Comparison of ENCODE assay signal across 12 cellular contexts in genomic region chr3:66722675-66723074, GRCh38.
DNase-seq lines count a peak whose midpoint lies in the region; ATAC-seq and TF ChIP-seq lines count a peak whose summit lies in the region.
"Had no signal": no experiment of that assay in that cellular context is flagged by ENCODE, and none has a peak within 500 bp of the region (broad histone marks: within the 10 kb centered on the region; RNA-seq: fewer than 3 reads in every experiment).

No MANE protein-coding gene starts in this region.

- peaks cover 12% of the 10 kb centered on the region; the same call in 1 of the 2 replicates for H3K9me1 ChIP-seq in IMR-90 (ENCODE audit: insufficient read depth, low read length)

- H4K5ac ChIP-seq in IMR-90 (ENCODE audit: low read depth, low read length): peak overlapping the region; percentile 15; the same call in 1 of the 2 replicates

- H4K20me1 ChIP-seq in IMR-90 (ENCODE audit: insufficient read depth, low read length) (no peaks in the 10 kb centered on the region), Karpas-422 (ENCODE audit: insufficient read depth, low read depth, low read length) (no peaks in the 10 kb centered on the region)
- H4K20me1 ChIP-seq: BLaER1 had no signal

- no peak overlapping the region for H3K4me3 Mint-ChIP-seq in mesothelial cell of epicardium

- H3K9me2 ChIP-seq in Karpas-422 (replicated peaks; ENCODE audit: insufficient read depth, low read length): no peaks in the 10 kb centered on the region; the same call in 1 of the 2 replicates

- CTCF ChIA-PET in IMR-90 (lab: Yijun Ruan, JAX): interaction anchor here (0.6 kb wide), 1 partner anchor 14 kb away, joined by 3 read pairs; no protein-coding TSS in a partner anchor

- no peak for TF ChIP-seq POLR2A in IMR-90 (IDR thresholded peaks at IDR 0.05; ENCODE audit: low read depth, low read length)

- no peaks in the 10 kb centered on the region for H3K9me3 ChIP-seq in IMR-90 (ENCODE audit: control insufficient read depth, insufficient read depth, low read length)
- H3K9me3 ChIP-seq in mesenchymal stem cell (ENCODE audit: control insufficient read depth, low read length): no peaks in the 10 kb centered on the region
- H3K9me3 ChIP-seq in Karpas-422 (ENCODE audit: low read length): no peaks in the 10 kb centered on the region
- H3K9me3 ChIP-seq: BLaER1 had no signal

- peak overlapping the region; percentile 0 for H2AK9ac ChIP-seq in IMR-90 (replicated peaks; ENCODE audit: low read depth, low read length, poor library complexity)

- TF ChIP-seq RAD21 in IMR-90 (IDR thresholded peaks at IDR 0.05; ENCODE audit: low read length): no peak

- H3K36me3 ChIP-seq in IMR-90 (ENCODE audit: control insufficient read depth, insufficient read depth, low read length) (no peaks in the 10 kb centered on the region), mesenchymal stem cell (ENCODE audit: control insufficient read depth in 1 of 2, insufficient read depth in 2 of 2, low read depth in 1 of 2, low read length in 2 of 2) (no peaks in the 10 kb centered on the region), Karpas-422 (ENCODE audit: insufficient read depth, low read length) (no peaks in the 10 kb centered on the region)
- H3K36me3 ChIP-seq: BLaER1 had no signal

- POLR2A ChIA-PET in IMR-90 (lab: Charles Lee; ENCODE audit: unreplicated experiment): no interaction called here

- H3K27ac Mint-ChIP-seq in mesothelial cell of epicardium: no peak overlapping the region

- TF ChIP-seq CTCF in IMR-90 (conservative IDR thresholded peaks at IDR 0.05; ENCODE audit: low read depth, low read length) (no peak), mesothelial cell of epicardium (IDR thresholded peaks at IDR 0.05; ENCODE audit: unreplicated experiment) (no peak)

- H3K9me3 Mint-ChIP-seq in mesothelial cell of epicardium: no peaks in the 10 kb centered on the region

- intact Hi-C loops in IMR-90 (cut with micrococcal nuclease): no loop called here

- H2BK5ac ChIP-seq in IMR-90 (ENCODE audit: low read depth, low read length, poor library complexity, severe bottlenecking) (peak overlapping the region; percentile 88), mesenchymal stem cell (ENCODE audit: low read depth, low read length, poor library complexity, severe bottlenecking) (no peak overlapping the region)

- in situ Hi-C loops in ACHN (cut with HindIII; ENCODE audit: low pct_ligation_motif_present, low pct_unique_long_range_greater_than_20kb, low sequenced_read_pairs) (no loop called here), IMR-90 (cut with MboI; ENCODE audit: low sequenced_read_pairs) (no loop called here)

- no peak overlapping the region for H3K14ac ChIP-seq in IMR-90 (replicated peaks; ENCODE audit: low read depth, low read length)
- no peak overlapping the region for H3K14ac ChIP-seq in mesenchymal stem cell (ENCODE audit: low read length in 2 of 2)

- H3K79me1 ChIP-seq in IMR-90 (ENCODE audit: low read depth in 1 of 2, low read length in 2 of 2) (no peaks in the 10 kb centered on the region), mesenchymal stem cell (replicated peaks; ENCODE audit: low read length, poor library complexity, severe bottlenecking) (no peaks in the 10 kb centered on the region)

- H3K4me1 Mint-ChIP-seq in mesothelial cell of epicardium: no peaks in the 10 kb centered on the region

- DNase-seq in ACHN: peak; percentile 8
- peak; percentile 95 for DNase-seq in IMR-90
- peak; percentile 78 for DNase-seq in dermis blood vessel endothelial cell
- DNase-seq in mesenchymal stem cell: peak; percentile 86
- DNase-seq in mesothelial cell of epicardium (ENCODE audit: low spot score in 2 of 2, unreplicated experiment in 2 of 2): no peak
- DNase-seq in Karpas-422: no peak
- DNase-seq in medulla oblongata (ENCODE audit: extremely low spot score): no peak
- DNase-seq in NCI-H1048 (lab: John Stamatoyannopoulos, UW): no peak
- DNase-seq: activated T-cell treated with anti-CD3 and anti-CD28 coated beads, Interleukin-2, amount 50 U/mL, for 48 hours; effector CD8-positive, alpha-beta T cell; stimulated activated naive CD4-positive, alpha-beta T cell treated with Interleukin-2 at 50 U/mL for 16 hours had no signal

- dilution Hi-C loops in IMR-90 (cut with HindIII; ENCODE audit: low sequenced_read_pairs, unreplicated experiment): no loop called here

- no peak overlapping the region; the same call in 1 of the 2 replicates for H3K23ac ChIP-seq in IMR-90 (ENCODE audit: low read depth, low read length)
- no peak overlapping the region for H3K23ac ChIP-seq in mesenchymal stem cell (ENCODE audit: low read length in 2 of 2)

- H2BK20ac ChIP-seq in IMR-90 (ENCODE audit: low read depth, low read length): peak overlapping the region; percentile 58; the same call in 1 of the 2 replicates

- H3K27ac ChIP-seq in IMR-90 (ENCODE audit: insufficient read depth, low read length) (no peak overlapping the region), mesenchymal stem cell (ENCODE audit: low read length, poor library complexity, severe bottlenecking) (no peak overlapping the region), Karpas-422 (ENCODE audit: low read length) (no peak overlapping the region)
- H3K27ac ChIP-seq: BLaER1 had no signal

- no peaks in the 10 kb centered on the region for H3K36me3 Mint-ChIP-seq in mesothelial cell of epicardium

- peak overlapping the region; percentile 1; the same call in 1 of the 2 replicates for H4K91ac ChIP-seq in IMR-90 (ENCODE audit: insufficient read depth, low read depth, low read length)
- H4K91ac ChIP-seq in mesenchymal stem cell (ENCODE audit: low read length): no peak overlapping the region

- H2BK15ac ChIP-seq in IMR-90 (ENCODE audit: low read depth, low read length) (peak overlapping the region; percentile 26; the same call in 1 of the 3 replicates), mesenchymal stem cell (ENCODE audit: low read depth, poor library complexity, severe bottlenecking) (no peak overlapping the region)

- H3K4me1 ChIP-seq in IMR-90 (ENCODE audit: control insufficient read depth, insufficient read depth, low read length) (peaks cover 9% of the 10 kb centered on the region), mesenchymal stem cell (ENCODE audit: control insufficient read depth, insufficient read depth, low read depth, low read length) (peaks cover 2% of the 10 kb centered on the region), Karpas-422 (ENCODE audit: low read length) (no peaks in the 10 kb centered on the region)

- BruUV-seq in IMR-90 (replicated peaks; lab: Mats Ljungman, UMichigan): no TSS peak

- H4K8ac ChIP-seq in IMR-90 (ENCODE audit: low read depth in 2 of 2, low read length in 2 of 2): peak overlapping the region in 1 of 2 experiments; percentile 38; a peak in 2 of 4 replicates
- no peak overlapping the region for H4K8ac ChIP-seq in mesenchymal stem cell (ENCODE audit: low read length)

- no peaks in the 10 kb centered on the region for H3K27me3 ChIP-seq in IMR-90 (ENCODE audit: control insufficient read depth, insufficient read depth, low read length)
- H3K27me3 ChIP-seq in mesenchymal stem cell (ENCODE audit: control insufficient read depth in 1 of 2, insufficient read depth in 1 of 2, low read length in 2 of 2): no peaks in the 10 kb centered on the region
- H3K27me3 ChIP-seq in Karpas-422 (ENCODE audit: low read length): no peaks in the 10 kb centered on the region
- H3K27me3 ChIP-seq: BLaER1 had no signal

- no peak overlapping the region for H3K9ac ChIP-seq in IMR-90 (ENCODE audit: low read depth, low read length)
- H3K9ac ChIP-seq in mesenchymal stem cell (ENCODE audit: low read length): no peak overlapping the region
- H3K9ac ChIP-seq in Karpas-422 (ENCODE audit: low read length): no peak overlapping the region
- H3K9ac ChIP-seq: BLaER1 had no signal

- no peak overlapping the region for H2BK12ac ChIP-seq in mesenchymal stem cell (ENCODE audit: low read length in 2 of 2)

- H3K18ac ChIP-seq in IMR-90 (ENCODE audit: low read depth, low read length) (peak overlapping the region; percentile 61; the same call in 1 of the 2 replicates), mesenchymal stem cell (ENCODE audit: low read depth in 1 of 2, low read length in 2 of 2) (no peak overlapping the region)

- ATAC-seq in IMR-90 (ENCODE audit: low read depth): peak; percentile 93

- H3K4me3 ChIP-seq in IMR-90 (ENCODE audit: insufficient read depth, low read depth, low read length): no peak overlapping the region
- H3K4me3 ChIP-seq in mesenchymal stem cell (ENCODE audit: insufficient read depth in 1 of 2, low read depth in 1 of 2, low read length in 2 of 2): no peak overlapping the region
- no peak overlapping the region for H3K4me3 ChIP-seq in Karpas-422 (ENCODE audit: low read length)
- H3K4me3 ChIP-seq: BLaER1 had no signal

- WGBS in IMR-90 (ENCODE audit: extremely low coverage in 2 of 2, insufficient read length in 1 of 2), 2 experiments: no CpG with 5 or more reads among the region's 2 CpGs
- WGBS in mesenchymal stem cell: 2% methylated on average over 2 of the region's 2 CpGs

- peak overlapping the region; percentile 21; the same call in 1 of the 2 replicates for H3K4me2 ChIP-seq in IMR-90 (ENCODE audit: low read depth, low read length)
- H3K4me2 ChIP-seq in mesenchymal stem cell (ENCODE audit: low read length, poor library complexity, severe bottlenecking): no peak overlapping the region
- H3K4me2 ChIP-seq in Karpas-422 (ENCODE audit: low read depth, low read length, poor library complexity, severe bottlenecking): no peak overlapping the region
- H3K4me2 ChIP-seq: BLaER1 had no signal

- H3K4ac ChIP-seq in IMR-90 (ENCODE audit: low read depth, low read length) (peak overlapping the region; percentile 32; the same call in 1 of the 2 replicates), mesenchymal stem cell (ENCODE audit: low read depth in 1 of 2, low read length in 2 of 2) (no peak overlapping the region)

- no peaks in the 10 kb centered on the region for H3K27me3 Mint-ChIP-seq in mesothelial cell of epicardium (ENCODE audit: low read depth)

- no peak overlapping the region for H2AFZ ChIP-seq in IMR-90 (replicated peaks; ENCODE audit: low read length, poor library complexity)
- no peak overlapping the region for H2AFZ ChIP-seq in mesenchymal stem cell (ENCODE audit: low read depth, low read length)
- no peak overlapping the region for H2AFZ ChIP-seq in Karpas-422 (ENCODE audit: low read length)

- peak overlapping the region; percentile 29 for H2AK5ac ChIP-seq in IMR-90 (ENCODE audit: low read depth, low read length)
- no peak overlapping the region for H2AK5ac ChIP-seq in mesenchymal stem cell (ENCODE audit: low read length, severe bottlenecking)

- no peak overlapping the region for H3K56ac ChIP-seq in IMR-90 (ENCODE audit: extremely low read depth, insufficient read depth, low read length)

- H2BK120ac ChIP-seq in IMR-90 (ENCODE audit: low read depth, low read length) (peak overlapping the region; percentile 67; the same call in 1 of the 2 replicates), mesenchymal stem cell (ENCODE audit: low read depth, low read length) (no peak overlapping the region)

- no peaks in the 10 kb centered on the region for H3K79me2 ChIP-seq in Karpas-422 (ENCODE audit: low read length)

Comparison
In these comparisons a context has a peak if more than half of its experiments do, and no peak if none do; other contexts are left out.
1. DNase-seq: peak in ACHN (single experiment), IMR-90 (single experiment), dermis blood vessel endothelial cell (single experiment) and mesenchymal stem cell (single experiment); none in mesothelial cell of epicardium (0 of 2), Karpas-422 (single experiment), medulla oblongata (single experiment) and NCI-H1048 (single experiment).